ENCODE assay signal across 8 cellular contexts in the genomic region with DNA sequence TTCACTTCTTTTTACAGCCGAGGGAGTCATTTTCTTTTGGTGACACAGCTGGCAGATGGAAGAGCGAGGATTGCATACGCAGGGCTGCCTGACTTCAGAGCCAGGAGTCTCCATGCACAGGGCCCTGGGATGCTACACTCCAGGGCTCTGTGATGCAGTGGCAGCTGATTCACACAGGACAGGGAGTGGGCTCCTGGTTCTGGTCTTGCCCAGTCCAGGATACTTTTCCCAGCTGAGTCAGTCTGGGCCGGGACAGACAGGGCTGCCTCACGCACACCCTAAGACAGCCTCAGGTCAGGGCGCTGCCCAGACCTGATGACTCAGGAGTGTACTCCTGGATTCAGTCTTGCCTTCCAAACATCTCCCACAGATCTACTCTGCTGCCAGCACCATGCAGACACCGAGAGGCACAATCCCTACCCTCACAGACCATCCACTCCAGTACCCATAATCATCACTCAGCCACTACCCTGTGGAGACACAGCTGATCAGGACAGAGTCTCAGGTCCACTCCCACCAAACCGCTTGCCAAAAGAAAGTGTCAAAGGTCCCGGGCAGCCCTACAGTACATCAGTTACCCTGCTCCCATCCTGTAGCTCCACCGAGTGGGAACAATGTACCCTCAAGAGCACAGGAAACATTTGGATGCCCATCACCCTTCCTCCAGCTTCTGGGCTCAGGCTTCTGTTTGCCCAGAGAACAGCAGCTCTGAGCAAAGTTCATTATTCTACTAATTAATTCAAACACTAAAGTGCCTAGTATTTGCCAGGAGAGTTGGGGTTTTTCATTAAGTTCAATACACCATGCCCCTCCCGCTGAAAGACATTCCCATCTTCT. TPM values are rescaled to one million over a fixed set of nuclear protein-coding genes. Genes with fewer than 3 reads are reported as not detected.
DNase-seq lines count a peak whose midpoint lies in the region; ATAC-seq and TF ChIP-seq lines count a peak whose summit lies in the region.

No MANE protein-coding gene starts in this region.

- no peaks in the 10 kb centered on the region for H3K27me3 ChIP-seq in right lobe of liver
- no peaks in the 10 kb centered on the region for H3K27me3 ChIP-seq in tibial artery

- intact Hi-C loops in right lobe of liver (cut with DNase I) (no loop called here), tibial artery (cut with DNase I; ENCODE audit: low total_unique reads) (loop anchor here (2.0 to 5.0 kb wide), 2 partner anchors 22 to 734 kb away; no protein-coding TSS in a partner anchor)

- TF ChIP-seq CTCF in choroid plexus epithelial cell (conservative IDR thresholded peaks at IDR 0.05; ENCODE audit: low read depth, low read length) (no peak), right lobe of liver (IDR thresholded peaks at IDR 0.05) (no peak), tibial artery (IDR thresholded peaks at IDR 0.05) (no peak)

- H3K4me3 ChIP-seq in choroid plexus epithelial cell (ENCODE audit: low read depth, low read length) (no peak overlapping the region), right lobe of liver (peak overlapping the region in 2 of 3 donors; percentile 5 to 35), tibial artery (no peak overlapping the region)

- H3K36me3 ChIP-seq in right lobe of liver: peaks cover 0 to 51% (median 27%) of the 10 kb centered on the region in 4 donors
- H3K36me3 ChIP-seq in tibial artery: peaks cover 21 to 45% (median 30%) of the 10 kb centered on the region in 3 donors

- peak overlapping the region; percentile 91 to 99 (median 97) for H3K27ac ChIP-seq in right lobe of liver
- peak overlapping the region; percentile 86 to 98 for H3K27ac ChIP-seq in tibial artery

- 29% methylated on average over 4 of the region's 11 CpGs for WGBS in right lobe of liver (ENCODE audit: insufficient coverage, low coverage, low lambda C conversion rate, missing lambda C conversion rate)

- ATAC-seq in right lobe of liver (peak; percentile 16 to 65 (median 48)), HG02884 (IDR thresholded peaks at IDR 0.05; ENCODE audit: unreplicated experiment) (no peak), GM21526 (IDR thresholded peaks at IDR 0.05; ENCODE audit: low FRiP score, unreplicated experiment) (no peak)

- DNase-seq in HT-29 (ENCODE audit: low spot score) (peak; percentile 45), choroid plexus epithelial cell (ENCODE audit: low read depth) (peak; percentile 73), right lobe of liver (peak in 2 of 3 donors; percentile 78 to 82), tibial artery (peak; percentile 64 to 88), NCI-H2227 (lab: John Stamatoyannopoulos, UW; ENCODE audit: unreplicated experiment) (no peak), NCI-H526 (lab: John Stamatoyannopoulos, UW) (no peak)

- no peaks in the 10 kb centered on the region for H3K9me3 ChIP-seq in right lobe of liver
- H3K9me3 ChIP-seq in tibial artery: no peaks in the 10 kb centered on the region

- peaks cover 0 to 58% (median 32%) of the 10 kb centered on the region in 4 donors for H3K4me1 ChIP-seq in right lobe of liver
- H3K4me1 ChIP-seq in tibial artery: peaks cover 5 to 66% (median 58%) of the 10 kb centered on the region in 4 donors

- no peak for TF ChIP-seq POLR2A in right lobe of liver (IDR thresholded peaks at IDR 0.05)

RNA-seq across cellular contexts. Expression of a gene that starts 11.5 kb away (rescaled TPM):
- 79.1 and 90.1 TPM in 2 replicates for total RNA-seq in HT-29 (2014; rRNA removed; shearing (Covaris generic))
- 100 to 1,000 TPM in 4 of 6 experiments, 10 to 100 TPM in 2; 84.3 to 373 (median 116) TPM for total RNA-seq in right lobe of liver

RNA-seq across cellular contexts. Expression of a gene that starts 26.2 kb away (rescaled TPM):
- total RNA-seq in HT-29 (2014; rRNA removed; shearing (Covaris generic)): 73.6 and 74.7 TPM in 2 replicates
- total RNA-seq in right lobe of liver: 10 to 100 TPM; 16.6 to 26.2 (median 20.8) TPM

RNA-seq across cellular contexts. Expression of a gene that starts 28.6 kb away (rescaled TPM):
- total RNA-seq in HT-29 (2014; rRNA removed; shearing (Covaris generic)): 0.13 and 0.46 TPM in 2 replicates
- total RNA-seq in right lobe of liver: not detected

RNA-seq across cellular contexts. Expression of a gene that starts 30.1 kb away (rescaled TPM):
- total RNA-seq in HT-29 (2014; rRNA removed; shearing (Covaris generic)): not detected in 2 replicates
- total RNA-seq in right lobe of liver: not detected

RNA-seq across cellular contexts. Expression of a gene that starts 41.4 kb away (rescaled TPM):
- 0.23 and 1.6 TPM in 2 replicates for total RNA-seq in HT-29 (2014; rRNA removed; shearing (Covaris generic))
- not detected for total RNA-seq in right lobe of liver

Comparison
In these comparisons a context has a peak if more than half of its experiments do, and no peak if none do; other contexts are left out.
1. DNase-seq: peak in HT-29 (single experiment), choroid plexus epithelial cell (single experiment), right lobe of liver (2 of 3) and tibial artery (2 of 2); none in NCI-H2227 (single experiment) and NCI-H526 (0 of 2).
2. H3K4me3 ChIP-seq: peak in right lobe of liver (2 of 3); none in choroid plexus epithelial cell (single experiment) and tibial artery (0 of 2).
3. ATAC-seq: peak in right lobe of liver (4 of 4); none in HG02884 (single experiment) and GM21526 (single experiment).